ENCODE assay signal across 22 cellular contexts in the genomic region with DNA sequence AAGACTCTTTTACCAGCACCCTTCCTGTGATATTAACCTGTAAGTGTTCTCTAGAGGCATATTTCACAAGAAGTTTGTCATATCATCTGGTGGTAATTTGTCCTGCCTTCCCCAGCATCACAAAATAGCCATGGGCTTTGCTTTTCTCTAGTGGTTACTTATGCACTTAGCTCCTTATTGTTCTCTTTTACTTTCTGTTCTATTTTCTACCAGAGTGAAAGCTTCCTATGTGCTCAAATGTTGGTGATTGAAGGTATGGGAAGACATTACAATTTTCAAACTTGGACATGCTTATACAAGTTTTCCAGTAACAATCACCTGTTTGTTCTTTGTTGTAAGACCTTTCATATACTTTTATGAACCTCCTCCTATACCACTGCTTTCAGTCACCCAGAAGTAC.
DNase-seq lines count a peak whose midpoint lies in the region; ATAC-seq and TF ChIP-seq lines count a peak whose summit lies in the region.
"Had no signal": no experiment of that assay in that cellular context is flagged by ENCODE, and none has a peak within 500 bp of the region (broad histone marks: within the 10 kb centered on the region; RNA-seq: fewer than 3 reads in every experiment).

No MANE protein-coding gene starts in this region.

- no peak for TF ChIP-seq POLR2A in GM18505 (IDR thresholded peaks at IDR 0.05; ENCODE audit: borderline replicate concordance, extremely low read depth, insufficient read depth, insufficient read length)

- H3K36me3 Mint-ChIP-seq in activated CD4-positive, alpha-beta memory T cell treated with anti-CD3 and anti-CD28 coated beads, Interleukin-2, amount 10 ng/mL, durations not matched to agents 7 days and 5 days (ENCODE audit: low read depth): no peaks in the 10 kb centered on the region
- H3K36me3 Mint-ChIP-seq: brain; stimulated activated effector memory CD8-positive, alpha-beta T cell treated with anti-CD3 and anti-CD28 coated beads, Interleukin-12 subunit alpha, Interleukin-12 subunit beta, amount 100 ng/mL, for 72 hours had no signal

- ATAC-seq in GM21717 (IDR thresholded peaks at IDR 0.05; ENCODE audit: unreplicated experiment): peak; percentile 81
- no peak for ATAC-seq in GM21360 (IDR thresholded peaks at IDR 0.05; ENCODE audit: unreplicated experiment)
- no peak for ATAC-seq in GM18909 (IDR thresholded peaks at IDR 0.05; ENCODE audit: poor library complexity, unreplicated experiment)
- ATAC-seq in GM18505 (IDR thresholded peaks at IDR 0.05; ENCODE audit: unreplicated experiment): no peak
- ATAC-seq: stimulated activated effector memory CD8-positive, alpha-beta T cell treated with anti-CD3 and anti-CD28 coated beads, Interleukin-12 subunit alpha, Interleukin-12 subunit beta, amount 100 ng/mL, for 72 hours had no signal

- no peaks in the 10 kb centered on the region for H3K4me1 Mint-ChIP-seq in activated CD4-positive, alpha-beta memory T cell treated with anti-CD3 and anti-CD28 coated beads, Interleukin-2, amount 10 ng/mL, durations not matched to agents 7 days and 5 days
- H3K4me1 Mint-ChIP-seq: IgD-negative memory B cell; stimulated activated effector memory CD8-positive, alpha-beta T cell treated with anti-CD3 and anti-CD28 coated beads, Interleukin-12 subunit alpha, Interleukin-12 subunit beta, amount 100 ng/mL, for 72 hours had no signal

- in situ Hi-C loops in ACHN (cut with HindIII; ENCODE audit: low pct_ligation_motif_present, low pct_unique_long_range_greater_than_20kb, low sequenced_read_pairs): no loop called here

- POLR2A ChIA-PET in activated CD4-positive, alpha-beta memory T cell treated with anti-CD3 and anti-CD28 coated beads, Interleukin-2, amount 10 ng/mL, durations not matched to agents 7 days and 5 days (lab: Charles Lee): no interaction called here

- CTCF ChIA-PET in activated CD4-positive, alpha-beta memory T cell treated with anti-CD3 and anti-CD28 coated beads, Interleukin-2, amount 10 ng/mL, durations not matched to agents 7 days and 5 days (lab: Charles Lee): no interaction called here

- no peak overlapping the region for H3K4me3 Mint-ChIP-seq in activated CD4-positive, alpha-beta memory T cell treated with anti-CD3 and anti-CD28 coated beads, Interleukin-2, amount 10 ng/mL, durations not matched to agents 7 days and 5 days
- H3K4me3 Mint-ChIP-seq: brain; IgD-negative memory B cell; stimulated activated effector memory CD8-positive, alpha-beta T cell treated with anti-CD3 and anti-CD28 coated beads, Interleukin-12 subunit alpha, Interleukin-12 subunit beta, amount 100 ng/mL, for 72 hours had no signal

- H3K9me3 Mint-ChIP-seq in activated CD4-positive, alpha-beta memory T cell treated with anti-CD3 and anti-CD28 coated beads, Interleukin-2, amount 10 ng/mL, durations not matched to agents 7 days and 5 days: no peaks in the 10 kb centered on the region

- no peak overlapping the region for H3K27ac Mint-ChIP-seq in activated CD4-positive, alpha-beta memory T cell treated with anti-CD3 and anti-CD28 coated beads, Interleukin-2, amount 10 ng/mL, durations not matched to agents 7 days and 5 days
- H3K27ac Mint-ChIP-seq: IgD-negative memory B cell; stimulated activated effector memory CD8-positive, alpha-beta T cell treated with anti-CD3 and anti-CD28 coated beads, Interleukin-12 subunit alpha, Interleukin-12 subunit beta, amount 100 ng/mL, for 72 hours had no signal

- H3K27me3 Mint-ChIP-seq in activated CD4-positive, alpha-beta memory T cell treated with anti-CD3 and anti-CD28 coated beads, Interleukin-2, amount 10 ng/mL, durations not matched to agents 7 days and 5 days: no peaks in the 10 kb centered on the region
- H3K27me3 Mint-ChIP-seq: brain, IgD-negative memory B cell had no signal

- DNase-seq in ACHN (peak; percentile 5), OCI-M1 (lab: John Stamatoyannopoulos, UW) (peak; percentile 38), kidney glomerular epithelial cell (lab: John Stamatoyannopoulos, UW) (peak; percentile 13)
- DNase-seq in activated CD4-positive, alpha-beta memory T cell treated with anti-CD3 and anti-CD28 coated beads, Interleukin-2, amount 10 ng/mL, durations not matched to agents 7 days and 5 days: no peak
- DNase-seq: activated CD4-positive, alpha-beta T cell treated with anti-CD3 and anti-CD28 coated beads for 4 hours; activated naive CD4-positive, alpha-beta T cell; activated T-cell treated with anti-CD3 and anti-CD28 coated beads, Interleukin-2, amount 50 U/mL, for 48 hours; GOT3; head of caudate nucleus; NCI-H446 treated with DMSO at 0.1 percent for 48 hours; pancreas; PC-9; SHP77; stimulated activated CD4-positive, alpha-beta T cell treated with anti-CD3 and anti-CD28 coated beads, Interleukin-2, amount 100 ng/mL, for 48 hours; upper lobe of left lung had no signal
